ENCODE assay signal across 8 cellular contexts in the genomic region with DNA sequence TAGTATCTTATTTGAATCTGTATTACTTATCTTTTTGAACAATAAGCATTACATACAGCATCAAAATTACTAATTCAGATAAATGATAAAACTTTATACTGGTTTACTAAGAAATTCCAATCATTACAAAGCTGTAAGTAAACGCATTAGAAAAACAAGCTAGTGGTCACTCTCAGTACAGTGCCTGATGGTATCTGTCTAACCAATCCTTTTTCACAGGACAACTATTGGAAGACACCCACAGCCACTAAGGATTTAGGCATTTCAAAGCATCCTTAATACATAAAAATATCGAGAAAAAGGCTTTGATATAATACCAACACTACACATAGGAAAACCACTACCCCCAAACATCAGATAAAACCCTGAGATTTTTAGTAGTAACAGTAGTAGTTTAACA. TPM values are rescaled to one million over a fixed set of nuclear protein-coding genes. Genes with fewer than 3 reads are reported as not detected.
DNase-seq lines count a peak whose midpoint lies in the region; ATAC-seq and TF ChIP-seq lines count a peak whose summit lies in the region.

No MANE protein-coding gene starts in this region.

- H3K4me1 Mint-ChIP-seq in IgD-negative memory B cell = peaks cover 35 to 49% (median 40%) of the 10 kb centered on the region in 3 donors
- H3K4me1 Mint-ChIP-seq in chondrocyte (ENCODE audit: low read depth) = peaks cover 33% of the 10 kb centered on the region
- peaks cover 49 to 56% (median 50%) of the 10 kb centered on the region in 3 donors for H3K4me1 Mint-ChIP-seq in naive B cell

- H3K9me3 Mint-ChIP-seq in IgD-negative memory B cell (peaks cover 0 to 2% (median 0%) of the 10 kb centered on the region in 3 donors), chondrocyte (ENCODE audit: low read depth) (no peaks in the 10 kb centered on the region), naive B cell (no peaks in the 10 kb centered on the region)

- H3K27me3 Mint-ChIP-seq in IgD-negative memory B cell (no peaks in the 10 kb centered on the region), chondrocyte (ENCODE audit: low read depth) (no peaks in the 10 kb centered on the region), naive B cell (no peaks in the 10 kb centered on the region)

- DNase-seq in AG20443 (ENCODE audit: low spot score) (peak; percentile 38), chondrocyte (ENCODE audit: low spot score) (no peak), naive B cell (no peak), NCI-H1092 (lab: John Stamatoyannopoulos, UW) (no peak)

- TF ChIP-seq CTCF in chondrocyte (IDR thresholded peaks at IDR 0.05) = no peak

- H3K36me3 Mint-ChIP-seq in IgD-negative memory B cell = peaks cover 1% of the 10 kb centered on the region
- H3K36me3 Mint-ChIP-seq in chondrocyte (ENCODE audit: low read depth) = peaks cover 22% of the 10 kb centered on the region
- peaks cover 19 to 26% of the 10 kb centered on the region in 2 donors for H3K36me3 Mint-ChIP-seq in naive B cell

- peak overlapping the region in 2 of 3 donors; percentile 76 to 87 for H3K27ac Mint-ChIP-seq in IgD-negative memory B cell
- peak overlapping the region; percentile 90 for H3K27ac Mint-ChIP-seq in chondrocyte (ENCODE audit: unreplicated experiment)
- H3K27ac Mint-ChIP-seq in naive B cell = peak overlapping the region; percentile 47 to 99 (median 90)

- peak overlapping the region; percentile 82 to 99 (median 92) for H3K4me3 Mint-ChIP-seq in IgD-negative memory B cell
- H3K4me3 Mint-ChIP-seq in chondrocyte (ENCODE audit: unreplicated experiment) = peak overlapping the region; percentile 93
- H3K4me3 Mint-ChIP-seq in naive B cell = peak overlapping the region; percentile 85 to 99 (median 96)

- ATAC-seq in naive B cell (ENCODE audit: low read depth in 2 of 2) (no peak), HG03097 (IDR thresholded peaks at IDR 0.05; ENCODE audit: low FRiP score, unreplicated experiment) (no peak), HG03520 (IDR thresholded peaks at IDR 0.05; ENCODE audit: unreplicated experiment) (no peak), GM18868 (IDR thresholded peaks at IDR 0.05; ENCODE audit: unreplicated experiment) (no peak)

RNA-seq across cellular contexts. Expression of a gene that starts 2.6 kb away (rescaled TPM):
- 215 TPM for polyA plus RNA-seq in IgD-negative memory B cell
- total RNA-seq in chondrocyte = 240 to 273 TPM (median 259 TPM) in 3 replicates
- polyA plus RNA-seq in naive B cell (ENCODE audit: low read depth in 6 of 6) = 100 to 1,000 TPM; 215 to 341 (median 245) TPM
